Comparison of ENCODE assay signal across 9 cellular contexts in genomic region chr11:86138958-86139357, GRCh38.
DNase-seq lines count a peak whose midpoint lies in the region; ATAC-seq and TF ChIP-seq lines count a peak whose summit lies in the region.
"Had no signal": no experiment of that assay in that cellular context is flagged by ENCODE, and none has a peak within 500 bp of the region (broad histone marks: within the 10 kb centered on the region; RNA-seq: fewer than 3 reads in every experiment).

No MANE protein-coding gene starts in this region.

- H3K36me3 ChIP-seq in thoracic aorta: no peaks in the 10 kb centered on the region
- H3K36me3 ChIP-seq: pancreas had no signal

- ATAC-seq in GM19395 (IDR thresholded peaks at IDR 0.05; ENCODE audit: unreplicated experiment): peak; percentile 94
- ATAC-seq in HG03432 (IDR thresholded peaks at IDR 0.05; ENCODE audit: unreplicated experiment): peak; percentile 84
- ATAC-seq in thoracic aorta (ENCODE audit: insufficient number of reproducible peaks, low FRiP score, low read depth): peak; percentile 4
- no peak for ATAC-seq in left colon

- DNase-seq in EH (ENCODE audit: low read depth) (peak; percentile 51), thoracic aorta (ENCODE audit: low spot score) (no peak), left colon (no peak), NCI-H2171 treated with DMSO at 0.1 percent for 48 hours (lab: John Stamatoyannopoulos, UW) (no peak), ureter (ENCODE audit: low spot score) (no peak)
- DNase-seq in activated T-cell treated with anti-CD3 and anti-CD28 coated beads, Interleukin-2, amount 50 U/mL, for 48 hours: peak; percentile 36
- DNase-seq: pancreas had no signal

- no peaks in the 10 kb centered on the region for H3K27me3 ChIP-seq in thoracic aorta (replicated peaks; ENCODE audit: insufficient read depth)
- H3K27me3 ChIP-seq: pancreas had no signal

- TF ChIP-seq CTCF in thoracic aorta (IDR thresholded peaks at IDR 0.05): no peak

- H3K9me3 ChIP-seq in thoracic aorta: no peaks in the 10 kb centered on the region
- H3K9me3 ChIP-seq: pancreas had no signal

- no peak overlapping the region for H3K4me3 ChIP-seq in thoracic aorta
- H3K4me3 ChIP-seq: pancreas had no signal

- H3K27ac ChIP-seq in thoracic aorta: no peak overlapping the region

- H3K4me1 ChIP-seq in thoracic aorta (ENCODE audit: control insufficient read depth in 1 of 2, low read depth in 2 of 2): peaks cover 16 to 31% of the 10 kb centered on the region in 2 donors
- H3K4me1 ChIP-seq: pancreas had no signal

- intact Hi-C loops in left colon (cut with DNase I, micrococcal nuclease): no loop called here

Comparison
In these comparisons a context has a peak if more than half of its experiments do, and no peak if none do; other contexts are left out.
1. DNase-seq: peak in EH (single experiment) and activated T-cell treated with anti-CD3 and anti-CD28 coated beads, Interleukin-2, amount 50 U/mL, for 48 hours (2 of 2); none in thoracic aorta (single experiment), left colon (0 of 2), NCI-H2171 treated with DMSO at 0.1 percent for 48 hours (single experiment) and ureter (single experiment).